ENCODE assay signal across 8 cellular contexts in the genomic region with DNA sequence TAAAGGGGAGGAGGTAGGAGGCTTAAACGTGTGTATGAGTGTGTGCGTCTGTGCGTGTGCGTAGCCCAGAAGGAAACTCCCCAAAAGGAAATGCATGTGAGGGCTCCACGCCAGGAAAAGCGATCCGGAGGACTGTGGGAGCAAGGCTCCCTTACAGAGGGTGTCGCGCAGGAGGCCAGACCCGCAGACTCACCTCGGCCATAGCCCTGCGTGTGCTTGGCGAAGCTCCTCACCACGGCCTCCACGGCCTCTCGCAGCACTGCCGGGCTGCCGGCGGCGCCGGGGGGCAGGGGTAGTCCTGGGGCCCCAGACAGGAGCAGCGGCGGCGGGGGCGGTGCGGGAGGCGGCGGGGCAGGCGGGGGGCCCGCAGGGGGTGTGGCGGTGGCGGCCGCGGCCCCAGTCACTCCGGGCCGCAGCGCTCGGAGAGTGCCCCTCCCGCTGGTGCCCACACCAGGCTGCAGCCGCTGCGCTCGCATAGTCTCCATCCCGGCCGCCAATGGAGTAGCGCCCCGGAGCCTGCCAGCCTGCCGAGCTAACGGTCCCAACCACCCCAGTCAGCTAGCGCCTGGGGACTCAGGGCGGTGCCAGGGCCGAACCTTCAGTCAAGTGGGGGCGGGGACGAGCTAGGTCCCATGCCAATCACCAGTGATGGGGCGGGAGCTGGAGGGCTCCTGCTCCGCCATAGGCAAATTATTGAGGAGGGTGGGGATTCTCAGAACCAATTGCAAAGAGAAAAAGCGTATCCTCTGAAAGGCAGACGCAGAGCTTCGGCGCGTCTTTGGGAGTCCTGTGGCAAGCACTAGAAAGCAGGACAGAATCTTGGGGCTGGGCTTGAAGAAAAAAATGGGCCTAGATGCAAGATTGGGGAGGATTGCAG. TPM values are rescaled to one million over a fixed set of nuclear protein-coding genes. Genes with fewer than 3 reads are reported as not detected.
DNase-seq lines count a peak whose midpoint lies in the region; ATAC-seq and TF ChIP-seq lines count a peak whose summit lies in the region.

A gene (minus strand): TSS at position 575 of the 877 bp plus-strand sequence. CDS start 90 bp downstream, at position 485.

- intact Hi-C loops in esophagus muscularis mucosa (cut with DNase I), result no loop called here

- DNase-seq in DMS53 treated with DMSO at 0.1 percent for 48 hours (lab: John Stamatoyannopoulos, UW; ENCODE audit: unreplicated experiment), result peak; percentile 95
- DNase-seq in Peyer's patch, result peak; percentile 93 to 98 (median 97)
- DNase-seq in activated T-cell treated with anti-CD3 and anti-CD28 coated beads, Interleukin-2, amount 50 U/mL, for 48 hours, result peak; percentile 95 to 96
- DNase-seq in esophagus muscularis mucosa (ENCODE audit: extremely low spot score), result peak; percentile 98
- DNase-seq in stimulated activated CD8-positive, alpha-beta memory T cell treated with anti-CD3 and anti-CD28 coated beads, Interleukin-7, amount 100 ng/mL, for 4 hours (ENCODE audit: low read depth in 2 of 2), result peak; percentile 89 to 91

- TF ChIP-seq CTCF in KMS-11 (conservative IDR thresholded peaks at IDR 0.05; ENCODE audit: low read depth, low read length), result no peak
- TF ChIP-seq CTCF in Peyer's patch (IDR thresholded peaks at IDR 0.05), result no peak
- TF ChIP-seq CTCF in esophagus muscularis mucosa (IDR thresholded peaks at IDR 0.05), result peak in 1 of 3 experiments; percentile 4

- peaks cover 0 to 4% (median 0%) of the 10 kb centered on the region in 4 donors for H3K9me3 ChIP-seq in Peyer's patch
- H3K9me3 ChIP-seq in esophagus muscularis mucosa, result no peaks in the 10 kb centered on the region
- no peaks in the 10 kb centered on the region for H3K9me3 ChIP-seq in muscle layer of duodenum (ENCODE audit: control insufficient read depth in 1 of 2, low read length in 2 of 2)

- peaks cover 4% of the 10 kb centered on the region; the same call in 1 of the 2 replicates for H3K79me2 ChIP-seq in KMS-11 (ENCODE audit: insufficient read depth, low read depth)

- TF ChIP-seq POLR2A in Peyer's patch (IDR thresholded peaks at IDR 0.05) (peak; percentile 48 to 61), esophagus muscularis mucosa (IDR thresholded peaks at IDR 0.05; ENCODE audit: low read depth) (peak; percentile 84)

- H3K36me3 ChIP-seq in KMS-11 (ENCODE audit: insufficient read depth) (no peaks in the 10 kb centered on the region), Peyer's patch (no peaks in the 10 kb centered on the region), esophagus muscularis mucosa (peaks cover 0 to 4% (median 0%) of the 10 kb centered on the region in 4 donors), muscle layer of duodenum (ENCODE audit: control insufficient read depth in 1 of 2, insufficient read depth in 2 of 2, low read length in 2 of 2) (no peaks in the 10 kb centered on the region)

- no peaks in the 10 kb centered on the region for H4K20me1 ChIP-seq in KMS-11 (ENCODE audit: insufficient read depth)

- H3K4me2 ChIP-seq in KMS-11, result peak within 1 kb of the TSS; percentile 77

- H3K9ac ChIP-seq in KMS-11, result peak within 1 kb of the TSS; percentile 65

- H3K27me3 ChIP-seq in KMS-11 (ENCODE audit: insufficient read depth, low read depth), result no peaks in the 10 kb centered on the region
- H3K27me3 ChIP-seq in Peyer's patch, result no peaks in the 10 kb centered on the region
- H3K27me3 ChIP-seq in esophagus muscularis mucosa, result no peaks in the 10 kb centered on the region
- H3K27me3 ChIP-seq in muscle layer of duodenum (ENCODE audit: low read depth, low read length), result peaks cover 4% of the 10 kb centered on the region

- H3K4me3 ChIP-seq in KMS-11 (IDR thresholded peaks at IDR 0.05; ENCODE audit: insufficient read depth, low read depth, low read length), result peak within 1 kb of the TSS; percentile 94
- H3K4me3 ChIP-seq in Peyer's patch, result peak within 1 kb of the TSS; percentile 71 to 94 (median 77)
- H3K4me3 ChIP-seq in esophagus muscularis mucosa, result peak within 1 kb of the TSS; percentile 69 to 98 (median 86)
- H3K4me3 ChIP-seq in muscle layer of duodenum (ENCODE audit: low read depth in 1 of 2, low read length in 2 of 2), result peak within 1 kb of the TSS; percentile 67 to 83

- peak within 1 kb of the TSS; percentile 63 for H2AFZ ChIP-seq in KMS-11 (ENCODE audit: low read depth)

- H3K4me1 ChIP-seq in KMS-11 (ENCODE audit: low read depth, poor library complexity, severe bottlenecking), result peaks cover 28% of the 10 kb centered on the region
- H3K4me1 ChIP-seq in Peyer's patch, result peaks cover 8 to 55% (median 11%) of the 10 kb centered on the region in 4 donors
- H3K4me1 ChIP-seq in esophagus muscularis mucosa, result peaks cover 40 to 84% (median 80%) of the 10 kb centered on the region in 4 donors
- peaks cover 19 to 61% of the 10 kb centered on the region in 2 donors for H3K4me1 ChIP-seq in muscle layer of duodenum (ENCODE audit: control insufficient read depth in 1 of 2, insufficient read depth in 2 of 2, low read length in 2 of 2)

- peak; percentile 85 for ATAC-seq in GM21737 (IDR thresholded peaks at IDR 0.05; ENCODE audit: unreplicated experiment)

- H3K27ac ChIP-seq in KMS-11 (peak within 1 kb of the TSS; percentile 50), Peyer's patch (peak within 1 kb of the TSS; percentile 88 to 98 (median 92)), esophagus muscularis mucosa (replicated peaks in 1 of 4) (peak within 1 kb of the TSS; percentile 98 to 100 (median 98)), muscle layer of duodenum (ENCODE audit: low read length) (peak within 1 kb of the TSS; percentile 98)

- TF ChIP-seq EP300 in esophagus muscularis mucosa (IDR thresholded peaks at IDR 0.05), result no peak

- under 1% methylated on average over 19 of the region's 60 CpGs for WGBS in esophagus muscularis mucosa

RNA-seq across cellular contexts. Expression of the gene that starts here (rescaled TPM):
- 10 to 100 TPM in 1 of 4 donors, 1 to 10 TPM in 3; 3.7 to 10.7 (median 4.5) TPM for total RNA-seq in Peyer's patch
- total RNA-seq in esophagus muscularis mucosa, result 10 to 100 TPM; 33.2 to 55.0 (median 41.7) TPM

Comparison
In these comparisons a context has a peak if more than half of its experiments do, and no peak if none do; other contexts are left out.
1. Peak in every context shown above with its lines: DNase-seq, ATAC-seq, H3K4me3 ChIP-seq and H3K27ac ChIP-seq.